ENCODE assay signal across 13 cellular contexts in genomic region chr6:84522135-84522535, GRCh38.
DNase-seq lines count a peak whose midpoint lies in the region; ATAC-seq and TF ChIP-seq lines count a peak whose summit lies in the region.
"Had no signal": no experiment of that assay in that cellular context is flagged by ENCODE, and none has a peak within 500 bp of the region (broad histone marks: within the 10 kb centered on the region; RNA-seq: fewer than 3 reads in every experiment).

No MANE protein-coding gene starts in this region.

- peak; percentile 83 for DNase-seq in AG20443 (ENCODE audit: low spot score)
- DNase-seq in IMR-90, result peak; percentile 69
- DNase-seq in chondrocyte (ENCODE audit: low spot score), result no peak
- DNase-seq in mucosa of descending colon, result no peak
- no peak for DNase-seq in naive thymus-derived CD4-positive, alpha-beta T cell
- DNase-seq in neural progenitor cell (ENCODE audit: low spot score), result no peak
- DNase-seq: activated CD4-positive, alpha-beta T cell treated with anti-CD3 and anti-CD28 coated beads, Interleukin-2, amount 50 U/mL, for 48 hours; natural killer cell; NCI-H187; RPMI8226; trophoblast cell had no signal

- no peaks in the 10 kb centered on the region for H3K79me1 ChIP-seq in IMR-90 (ENCODE audit: low read depth in 1 of 2, low read length in 2 of 2)

- H3K4me3 Mint-ChIP-seq in chondrocyte (ENCODE audit: unreplicated experiment) (no peak overlapping the region), neural progenitor cell (no peak overlapping the region)
- no peak overlapping the region for H3K4me3 Mint-ChIP-seq in naive thymus-derived CD4-positive, alpha-beta T cell
- H3K4me3 Mint-ChIP-seq: natural killer cell had no signal

- no peaks in the 10 kb centered on the region; the same call in 1 of the 2 replicates for H3K27me3 ChIP-seq in IMR-90 (ENCODE audit: control insufficient read depth, insufficient read depth, low read length)
- no peaks in the 10 kb centered on the region for H3K27me3 ChIP-seq in naive thymus-derived CD4-positive, alpha-beta T cell (ENCODE audit: control insufficient read depth in 2 of 2, insufficient read depth in 2 of 2, low read length in 2 of 2)
- no peaks in the 10 kb centered on the region for H3K27me3 ChIP-seq in neural progenitor cell

- H2AFZ ChIP-seq in IMR-90 (replicated peaks; ENCODE audit: low read length, poor library complexity) (no peak overlapping the region), neural progenitor cell (replicated peaks) (no peak overlapping the region)

- H3K9me3 Mint-ChIP-seq in chondrocyte (ENCODE audit: low read depth) (no peaks in the 10 kb centered on the region), neural progenitor cell (no peaks in the 10 kb centered on the region)
- peaks cover 0 to 10% (median 0%) of the 10 kb centered on the region in 11 donors for H3K9me3 Mint-ChIP-seq in naive thymus-derived CD4-positive, alpha-beta T cell

- intact Hi-C loops in IMR-90 (cut with micrococcal nuclease), result no loop called here
- intact Hi-C loops in mucosa of descending colon (cut with DNase I, micrococcal nuclease), result no loop called here
- intact Hi-C loops in naive thymus-derived CD4-positive, alpha-beta T cell (cut with micrococcal nuclease), result no loop called here

- no peak overlapping the region for H3K4ac ChIP-seq in IMR-90 (ENCODE audit: low read depth, low read length)

- H4K5ac ChIP-seq in IMR-90 (ENCODE audit: low read depth, low read length), result no peak overlapping the region

- H3K56ac ChIP-seq in IMR-90 (ENCODE audit: extremely low read depth, insufficient read depth, low read length), result no peak overlapping the region

- H3K27ac Mint-ChIP-seq in chondrocyte (ENCODE audit: unreplicated experiment), result peak overlapping the region; percentile 64
- no peak overlapping the region for H3K27ac Mint-ChIP-seq in naive thymus-derived CD4-positive, alpha-beta T cell
- no peak overlapping the region for H3K27ac Mint-ChIP-seq in neural progenitor cell
- H3K27ac Mint-ChIP-seq: natural killer cell had no signal

- H2AK5ac ChIP-seq in IMR-90 (ENCODE audit: low read depth, low read length), result no peak overlapping the region

- peaks cover 1% of the 10 kb centered on the region for H3K36me3 Mint-ChIP-seq in chondrocyte (ENCODE audit: low read depth)
- no peaks in the 10 kb centered on the region for H3K36me3 Mint-ChIP-seq in naive thymus-derived CD4-positive, alpha-beta T cell
- H3K36me3 Mint-ChIP-seq in neural progenitor cell, result no peaks in the 10 kb centered on the region
- H3K36me3 Mint-ChIP-seq: natural killer cell had no signal

- TF ChIP-seq RAD21 in IMR-90 (IDR thresholded peaks at IDR 0.05; ENCODE audit: low read length), result no peak

- H3K23ac ChIP-seq in IMR-90 (ENCODE audit: low read depth, low read length), result no peak overlapping the region

- H2BK120ac ChIP-seq in IMR-90 (ENCODE audit: low read depth, low read length), result no peak overlapping the region

- no peak overlapping the region for H4K91ac ChIP-seq in IMR-90 (ENCODE audit: insufficient read depth, low read depth, low read length)

- TF ChIP-seq POLR2A in IMR-90 (IDR thresholded peaks at IDR 0.05; ENCODE audit: low read depth, low read length) (no peak), GM18505 (IDR thresholded peaks at IDR 0.05; ENCODE audit: borderline replicate concordance, extremely low read depth, insufficient read depth, insufficient read length) (no peak)

- no peak overlapping the region for H3K14ac ChIP-seq in IMR-90 (replicated peaks; ENCODE audit: low read depth, low read length)

- TF ChIP-seq CTCF in IMR-90 (conservative IDR thresholded peaks at IDR 0.05; ENCODE audit: low read depth, low read length), result no peak
- no peak for TF ChIP-seq CTCF in chondrocyte (IDR thresholded peaks at IDR 0.05)
- TF ChIP-seq CTCF in mucosa of descending colon (IDR thresholded peaks at IDR 0.05), result no peak
- TF ChIP-seq CTCF in neural progenitor cell (IDR thresholded peaks at IDR 0.05), result no peak

- no peak overlapping the region for H2BK20ac ChIP-seq in IMR-90 (ENCODE audit: low read depth, low read length)

- dilution Hi-C loops in IMR-90 (cut with HindIII; ENCODE audit: low sequenced_read_pairs, unreplicated experiment), result no loop called here

- POLR2A ChIA-PET in IMR-90 (lab: Charles Lee; ENCODE audit: unreplicated experiment), result no interaction called here
- POLR2A ChIA-PET in naive thymus-derived CD4-positive, alpha-beta T cell (lab: Charles Lee), result no interaction called here

- no peaks in the 10 kb centered on the region for H3K36me3 ChIP-seq in IMR-90 (ENCODE audit: control insufficient read depth, insufficient read depth, low read length)
- no peaks in the 10 kb centered on the region for H3K36me3 ChIP-seq in mucosa of descending colon (ENCODE audit: low read depth)
- H3K36me3 ChIP-seq in naive thymus-derived CD4-positive, alpha-beta T cell (ENCODE audit: control insufficient read depth in 2 of 3, insufficient read depth in 3 of 3, low read length in 3 of 3), result no peaks in the 10 kb centered on the region
- H3K36me3 ChIP-seq in neural progenitor cell, result no peaks in the 10 kb centered on the region

- H3K9me3 ChIP-seq in IMR-90 (ENCODE audit: control insufficient read depth, insufficient read depth, low read length), result no peaks in the 10 kb centered on the region
- H3K9me3 ChIP-seq in mucosa of descending colon, result no peaks in the 10 kb centered on the region
- H3K9me3 ChIP-seq in naive thymus-derived CD4-positive, alpha-beta T cell (ENCODE audit: control insufficient read depth in 2 of 3, low read length in 3 of 3), result no peaks in the 10 kb centered on the region
- H3K9me3 ChIP-seq in neural progenitor cell (ENCODE audit: low read depth), result no peaks in the 10 kb centered on the region

- H3K9me1 ChIP-seq in IMR-90 (ENCODE audit: insufficient read depth, low read length), result no peaks in the 10 kb centered on the region

- CTCF ChIA-PET in IMR-90 (lab: Yijun Ruan, JAX), result no interaction called here
- CTCF ChIA-PET in naive thymus-derived CD4-positive, alpha-beta T cell (lab: Charles Lee), result no interaction called here

- no peak overlapping the region for H3K4me2 ChIP-seq in IMR-90 (ENCODE audit: low read depth, low read length)
- no peak overlapping the region for H3K4me2 ChIP-seq in neural progenitor cell

- BruUV-seq in IMR-90 (replicated peaks; lab: Mats Ljungman, UMichigan), result no TSS peak

- H4K20me1 ChIP-seq in IMR-90 (ENCODE audit: insufficient read depth, low read length) (no peaks in the 10 kb centered on the region), neural progenitor cell (ENCODE audit: low read depth) (no peaks in the 10 kb centered on the region)

- in situ Hi-C loops in IMR-90 (cut with MboI; ENCODE audit: low sequenced_read_pairs), result no loop called here

- H4K8ac ChIP-seq in IMR-90 (ENCODE audit: low read depth in 2 of 2, low read length in 2 of 2), result no peak overlapping the region

- H3F3A ChIP-seq in neural progenitor cell (ENCODE audit: low read depth), result no peaks in the 10 kb centered on the region

- no peak overlapping the region for H3K4me3 ChIP-seq in IMR-90 (ENCODE audit: insufficient read depth, low read depth, low read length)
- H3K4me3 ChIP-seq in mucosa of descending colon, result no peak overlapping the region
- H3K4me3 ChIP-seq in naive thymus-derived CD4-positive, alpha-beta T cell (ENCODE audit: low read length), result no peak overlapping the region
- no peak overlapping the region for H3K4me3 ChIP-seq in neural progenitor cell

- peaks cover 34% of the 10 kb centered on the region for H3K4me1 Mint-ChIP-seq in chondrocyte (ENCODE audit: low read depth)
- H3K4me1 Mint-ChIP-seq in naive thymus-derived CD4-positive, alpha-beta T cell, result no peaks in the 10 kb centered on the region
- H3K4me1 Mint-ChIP-seq in neural progenitor cell, result peaks cover 3% of the 10 kb centered on the region
- H3K4me1 Mint-ChIP-seq: natural killer cell had no signal

- no peak overlapping the region for H2AK9ac ChIP-seq in IMR-90 (replicated peaks; ENCODE audit: low read depth, low read length, poor library complexity)

- peak; percentile 68 for ATAC-seq in IMR-90 (ENCODE audit: low read depth)
- peak; percentile 17 for ATAC-seq in mucosa of descending colon
- ATAC-seq in naive thymus-derived CD4-positive, alpha-beta T cell, result no peak
- no peak for ATAC-seq in GM18505 (IDR thresholded peaks at IDR 0.05; ENCODE audit: unreplicated experiment)
- no peak for ATAC-seq in HG03354 (IDR thresholded peaks at IDR 0.05; ENCODE audit: poor library complexity, severe bottlenecking, unreplicated experiment)
- ATAC-seq: natural killer cell had no signal

- no peak overlapping the region for H3K18ac ChIP-seq in IMR-90 (ENCODE audit: low read depth, low read length)

- H3K9ac ChIP-seq in IMR-90 (ENCODE audit: low read depth, low read length), result no peak overlapping the region
- no peak overlapping the region for H3K9ac ChIP-seq in neural progenitor cell

- no peaks in the 10 kb centered on the region for H3K27me3 Mint-ChIP-seq in chondrocyte (ENCODE audit: low read depth)
- H3K27me3 Mint-ChIP-seq in naive thymus-derived CD4-positive, alpha-beta T cell, result peaks cover 0 to 5% (median 0%) of the 10 kb centered on the region in 5 donors
- H3K27me3 Mint-ChIP-seq in neural progenitor cell (ENCODE audit: insufficient read depth, low read depth), result peaks cover 3% of the 10 kb centered on the region

- H2BK15ac ChIP-seq in IMR-90 (ENCODE audit: low read depth, low read length), result no peak overlapping the region

- no peak overlapping the region for H2BK5ac ChIP-seq in IMR-90 (ENCODE audit: low read depth, low read length, poor library complexity, severe bottlenecking)

- H3K4me1 ChIP-seq in IMR-90 (ENCODE audit: control insufficient read depth, insufficient read depth, low read length) (no peaks in the 10 kb centered on the region), mucosa of descending colon (ENCODE audit: low read depth) (no peaks in the 10 kb centered on the region), neural progenitor cell (no peaks in the 10 kb centered on the region)
- H3K4me1 ChIP-seq in naive thymus-derived CD4-positive, alpha-beta T cell (ENCODE audit: control insufficient read depth in 2 of 2, insufficient read depth in 2 of 2, low read length in 2 of 2), result no peaks in the 10 kb centered on the region

- H3K27ac ChIP-seq in IMR-90 (ENCODE audit: insufficient read depth, low read length) (no peak overlapping the region), neural progenitor cell (no peak overlapping the region)
- H3K27ac ChIP-seq in naive thymus-derived CD4-positive, alpha-beta T cell (ENCODE audit: low read depth, low read length), result no peak overlapping the region

- H3K79me2 ChIP-seq in neural progenitor cell (ENCODE audit: low read depth), result no peaks in the 10 kb centered on the region

TF ChIP-seq in IMR-90, 13 proteins besides CTCF, POLR2A, EP300 and RAD21 (continues in another document):
- no peak for TF ChIP-seq MXI1 (IDR thresholded peaks at IDR 0.05; ENCODE audit: borderline replicate concordance, low read depth, low read length)
- TF ChIP-seq USF2 (IDR thresholded peaks at IDR 0.05; ENCODE audit: low read depth, low read length), result no peak
- no peak for TF ChIP-seq NFE2L2 (IDR thresholded peaks at IDR 0.05; ENCODE audit: low read depth, low read length)

Comparison
In these comparisons a context has a peak if more than half of its experiments do, and no peak if none do; other contexts are left out.
1. DNase-seq: peak in AG20443 (single experiment) and IMR-90 (single experiment); none in chondrocyte (single experiment), mucosa of descending colon (0 of 3), naive thymus-derived CD4-positive, alpha-beta T cell (0 of 9) and neural progenitor cell (single experiment).
2. ATAC-seq: peak in IMR-90 (single experiment) and mucosa of descending colon (single experiment); none in naive thymus-derived CD4-positive, alpha-beta T cell (single experiment), GM18505 (single experiment) and HG03354 (single experiment).